In the genomic region with DNA sequence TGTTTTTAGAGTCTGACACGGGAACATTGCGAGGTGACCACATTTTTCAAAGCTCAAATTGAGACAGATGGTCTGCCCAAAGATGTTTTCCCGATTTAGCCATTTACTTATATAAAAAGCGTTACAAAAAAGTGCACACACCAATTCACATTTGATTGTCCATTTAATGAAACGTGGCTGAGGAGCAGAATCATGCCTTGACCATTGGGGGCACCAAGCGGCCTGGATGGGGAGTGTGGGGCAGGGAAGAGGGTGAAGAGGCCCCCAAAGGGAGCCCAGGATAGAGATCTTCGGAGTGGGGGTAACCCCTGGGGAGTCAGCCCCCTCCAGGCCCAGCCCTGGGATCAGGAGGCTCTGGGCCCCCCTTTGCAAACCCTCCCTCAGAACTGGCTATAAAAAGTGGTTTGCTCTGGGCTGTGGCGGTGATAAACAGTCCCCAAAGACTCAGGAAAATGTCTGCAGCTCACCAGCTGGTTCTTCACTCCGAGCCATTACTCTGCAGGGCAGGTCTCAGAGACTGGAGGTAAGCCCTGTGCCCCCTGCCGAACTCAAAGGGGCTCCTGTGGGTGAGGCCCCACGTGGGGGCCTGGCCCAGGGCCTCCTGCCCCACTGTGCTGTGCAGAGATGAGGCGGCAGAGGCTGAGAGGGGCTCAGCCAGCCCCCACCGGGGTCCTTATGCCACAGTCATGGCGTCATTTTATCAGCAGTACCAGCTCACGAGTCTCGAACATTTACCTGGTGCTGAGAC, we compare ENCODE assay signal across 19 cellular contexts.
DNase-seq lines count a peak whose midpoint lies in the region; ATAC-seq, FAIRE-seq and TF ChIP-seq lines count a peak whose summit lies in the region.
"Had no signal": no experiment of that assay in that cellular context is flagged by ENCODE, and none has a peak within 500 bp of the region (broad histone marks: within the 10 kb centered on the region; RNA-seq: fewer than 3 reads in every experiment).

No MANE protein-coding gene starts in this region.

- TF ChIP-seq EP300 in HepG2 (IDR thresholded peaks at IDR 0.05; ENCODE audit: low read depth in 2 of 2, low read length in 2 of 2), result no peak
- no peak for TF ChIP-seq EP300 in HepG2 (CRISPR knock-in tag; IDR thresholded peaks at IDR 0.05; ENCODE audit: borderline replicate concordance)

- H3K9me3 ChIP-seq in HepG2 (ENCODE audit: low read length), result peaks cover 8% of the 10 kb centered on the region; the same call in 1 of the 2 replicates
- H3K9me3 ChIP-seq: SJCRH30 had no signal

- H3K4me1 ChIP-seq in HepG2 (ENCODE audit: insufficient read depth, low read length), result no peaks in the 10 kb centered on the region
- H3K4me1 ChIP-seq: SJCRH30 had no signal

- H3K4me2 ChIP-seq in HepG2 (ENCODE audit: low read depth, low read length), result no peak overlapping the region

- in situ Hi-C loops in HepG2 (cut with HindIII; ENCODE audit: extremely low pct_ligation_motif_present, low pct_unique_long_range_greater_than_20kb), result no loop called here
- in situ Hi-C loops in GM13976 (cut with MboI; ENCODE audit: low sequenced_read_pairs, unreplicated experiment), result no loop called here

- no peaks in the 10 kb centered on the region for H3K79me2 ChIP-seq in HepG2 (ENCODE audit: insufficient read depth, low read length)

- no peak for TF ChIP-seq RAD21 in HepG2 (CRISPR knock-in tag; IDR thresholded peaks at IDR 0.05)

- H3K36me3 ChIP-seq in H7 (replicated peaks; ENCODE audit: control insufficient read depth, insufficient read depth, low read length) (no peaks in the 10 kb centered on the region), HepG2 (replicated peaks in 1 of 2; ENCODE audit: control insufficient read depth in 1 of 2, insufficient read depth in 2 of 2, low read length in 2 of 2) (no peaks in the 10 kb centered on the region)
- H3K36me3 ChIP-seq: SJCRH30 had no signal

- H3K9ac ChIP-seq in HepG2 (ENCODE audit: insufficient read depth, low read depth, low read length), result no peak overlapping the region

- intact Hi-C loops in HepG2 (cut with micrococcal nuclease; ENCODE audit: unreplicated experiment), result no loop called here

- TF ChIP-seq CTCF in HepG2 (CRISPR knock-in tag; IDR thresholded peaks at IDR 0.05) (0 out of 2 replicates have a peak, but pooled peaks have one; percentile 7), GM13976 (IDR thresholded peaks at IDR 0.05; ENCODE audit: borderline replicate concordance, control extremely low read depth, extremely low read depth, insufficient read depth, missing control alignments) (no peak)

- CTCF ChIA-PET in HepG2 (lab: Yijun Ruan, JAX; ENCODE audit: low intra/inter-chr PET ratio, low total read pairs), result no interaction called here

- no peak for FAIRE-seq in HepG2 (lab: Jason Lieb, UNC)
- FAIRE-seq: RCC 7860 had no signal

- H3K27me3 ChIP-seq in H7 (ENCODE audit: control insufficient read depth, insufficient read depth, low read length) (no peaks in the 10 kb centered on the region), HepG2 (ENCODE audit: control insufficient read depth in 1 of 2, insufficient read depth in 2 of 2, low read length in 2 of 2) (peaks cover 8 to 70% of the 10 kb centered on the region in 2 experiments)

- BruUV-seq in HepG2 (replicated peaks; lab: Mats Ljungman, UMichigan), result no TSS peak

- H2AFZ ChIP-seq in HepG2 (ENCODE audit: low read length), result no peak overlapping the region

- DNase-seq in H7 (peak; percentile 43), HepG2 (ENCODE audit: low spot score) (no peak), GM13976 (ENCODE audit: low spot score) (no peak), HuH-7 (ENCODE audit: low spot score) (no peak)
- no peak for DNase-seq in activated CD4-positive, alpha-beta T cell treated with anti-CD3 and anti-CD28 coated beads for 1 hour
- DNase-seq: Calu3; CD4-positive, alpha-beta memory T cell; GDM1; KG1; NCI-H1436 treated with DMSO at 0.1 percent for 48 hours; NCI-H2029; NCI-H2227 treated with DMSO at 0.1 percent for 48 hours; NCI-H510A treated with DMSO at 0.1 percent for 48 hours; NCI-H748 treated with DMSO at 0.1 percent for 48 hours; OCI-M1; SJCRH30 had no signal

- WGBS in HepG2 (ENCODE audit: low lambda C conversion rate), result 25% methylated on average over 12 of the region's 16 CpGs

- H3K27ac ChIP-seq in angular gyrus (ENCODE audit: low read depth, low read length) (peak overlapping the region; percentile 81), HepG2 (ENCODE audit: extremely low read length, insufficient read depth, low read length) (no peak overlapping the region), temporal lobe (ENCODE audit: low read depth, low read length) (peak overlapping the region; percentile 25)
- H3K27ac ChIP-seq: SJCRH30 had no signal

- TF ChIP-seq POLR2A in HepG2 (IDR thresholded peaks at IDR 0.05; ENCODE audit: insufficient read depth in 1 of 2, low read depth in 2 of 2, low read length in 2 of 2), result no peak

- no peak overlapping the region for H3K4me3 ChIP-seq in H7 (ENCODE audit: insufficient read depth, low read depth, low read length)
- H3K4me3 ChIP-seq in HepG2 (replicated peaks in 1 of 3; ENCODE audit: insufficient read depth in 1 of 3, low read depth in 2 of 3, low read length in 3 of 3), result no peak overlapping the region
- H3K4me3 ChIP-seq: SJCRH30 had no signal

- no peaks in the 10 kb centered on the region; the same call in 1 of the 2 replicates for H4K20me1 ChIP-seq in HepG2 (ENCODE audit: insufficient read depth, low read length)

- POLR2A ChIA-PET in HepG2 (lab: Yijun Ruan, JAX), result no interaction called here

- ATAC-seq in HepG2, result no peak

TF ChIP-seq in HepG2, 621 proteins besides CTCF, POLR2A, EP300 and RAD21 (continues in another document):
- TF ChIP-seq, protein P1, sequence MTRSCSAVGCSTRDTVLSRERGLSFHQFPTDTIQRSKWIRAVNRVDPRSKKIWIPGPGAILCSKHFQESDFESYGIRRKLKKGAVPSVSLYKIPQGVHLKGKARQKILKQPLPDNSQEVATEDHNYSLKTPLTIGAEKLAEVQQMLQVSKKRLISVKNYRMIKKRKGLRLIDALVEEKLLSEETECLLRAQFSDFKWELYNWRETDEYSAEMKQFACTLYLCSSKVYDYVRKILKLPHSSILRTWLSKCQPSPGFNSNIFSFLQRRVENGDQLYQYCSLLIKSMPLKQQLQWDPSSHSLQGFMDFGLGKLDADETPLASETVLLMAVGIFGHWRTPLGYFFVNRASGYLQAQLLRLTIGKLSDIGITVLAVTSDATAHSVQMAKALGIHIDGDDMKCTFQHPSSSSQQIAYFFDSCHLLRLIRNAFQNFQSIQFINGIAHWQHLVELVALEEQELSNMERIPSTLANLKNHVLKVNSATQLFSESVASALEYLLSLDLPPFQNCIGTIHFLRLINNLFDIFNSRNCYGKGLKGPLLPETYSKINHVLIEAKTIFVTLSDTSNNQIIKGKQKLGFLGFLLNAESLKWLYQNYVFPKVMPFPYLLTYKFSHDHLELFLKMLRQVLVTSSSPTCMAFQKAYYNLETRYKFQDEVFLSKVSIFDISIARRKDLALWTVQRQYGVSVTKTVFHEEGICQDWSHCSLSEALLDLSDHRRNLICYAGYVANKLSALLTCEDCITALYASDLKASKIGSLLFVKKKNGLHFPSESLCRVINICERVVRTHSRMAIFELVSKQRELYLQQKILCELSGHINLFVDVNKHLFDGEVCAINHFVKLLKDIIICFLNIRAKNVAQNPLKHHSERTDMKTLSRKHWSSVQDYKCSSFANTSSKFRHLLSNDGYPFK (CRISPR knock-in tag; IDR thresholded peaks at IDR 0.05; ENCODE audit: borderline replicate concordance), result no peak
- TF ChIP-seq, protein P2, sequence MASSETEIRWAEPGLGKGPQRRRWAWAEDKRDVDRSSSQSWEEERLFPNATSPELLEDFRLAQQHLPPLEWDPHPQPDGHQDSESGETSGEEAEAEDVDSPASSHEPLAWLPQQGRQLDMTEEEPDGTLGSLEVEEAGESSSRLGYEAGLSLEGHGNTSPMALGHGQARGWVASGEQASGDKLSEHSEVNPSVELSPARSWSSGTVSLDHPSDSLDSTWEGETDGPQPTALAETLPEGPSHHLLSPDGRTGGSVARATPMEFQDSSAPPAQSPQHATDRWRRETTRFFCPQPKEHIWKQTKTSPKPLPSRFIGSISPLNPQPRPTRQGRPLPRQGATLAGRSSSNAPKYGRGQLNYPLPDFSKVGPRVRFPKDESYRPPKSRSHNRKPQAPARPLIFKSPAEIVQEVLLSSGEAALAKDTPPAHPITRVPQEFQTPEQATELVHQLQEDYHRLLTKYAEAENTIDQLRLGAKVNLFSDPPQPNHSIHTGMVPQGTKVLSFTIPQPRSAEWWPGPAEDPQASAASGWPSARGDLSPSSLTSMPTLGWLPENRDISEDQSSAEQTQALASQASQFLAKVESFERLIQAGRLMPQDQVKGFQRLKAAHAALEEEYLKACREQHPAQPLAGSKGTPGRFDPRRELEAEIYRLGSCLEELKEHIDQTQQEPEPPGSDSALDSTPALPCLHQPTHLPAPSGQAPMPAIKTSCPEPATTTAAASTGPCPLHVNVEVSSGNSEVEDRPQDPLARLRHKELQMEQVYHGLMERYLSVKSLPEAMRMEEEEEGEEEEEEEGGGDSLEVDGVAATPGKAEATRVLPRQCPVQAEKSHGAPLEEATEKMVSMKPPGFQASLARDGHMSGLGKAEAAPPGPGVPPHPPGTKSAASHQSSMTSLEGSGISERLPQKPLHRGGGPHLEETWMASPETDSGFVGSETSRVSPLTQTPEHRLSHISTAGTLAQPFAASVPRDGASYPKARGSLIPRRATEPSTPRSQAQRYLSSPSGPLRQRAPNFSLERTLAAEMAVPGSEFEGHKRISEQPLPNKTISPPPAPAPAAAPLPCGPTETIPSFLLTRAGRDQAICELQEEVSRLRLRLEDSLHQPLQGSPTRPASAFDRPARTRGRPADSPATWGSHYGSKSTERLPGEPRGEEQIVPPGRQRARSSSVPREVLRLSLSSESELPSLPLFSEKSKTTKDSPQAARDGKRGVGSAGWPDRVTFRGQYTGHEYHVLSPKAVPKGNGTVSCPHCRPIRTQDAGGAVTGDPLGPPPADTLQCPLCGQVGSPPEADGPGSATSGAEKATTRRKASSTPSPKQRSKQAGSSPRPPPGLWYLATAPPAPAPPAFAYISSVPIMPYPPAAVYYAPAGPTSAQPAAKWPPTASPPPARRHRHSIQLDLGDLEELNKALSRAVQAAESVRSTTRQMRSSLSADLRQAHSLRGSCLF (CRISPR knock-in tag; IDR thresholded peaks at IDR 0.05; ENCODE audit: borderline replicate concordance), result no peak
- TF ChIP-seq, protein P3, sequence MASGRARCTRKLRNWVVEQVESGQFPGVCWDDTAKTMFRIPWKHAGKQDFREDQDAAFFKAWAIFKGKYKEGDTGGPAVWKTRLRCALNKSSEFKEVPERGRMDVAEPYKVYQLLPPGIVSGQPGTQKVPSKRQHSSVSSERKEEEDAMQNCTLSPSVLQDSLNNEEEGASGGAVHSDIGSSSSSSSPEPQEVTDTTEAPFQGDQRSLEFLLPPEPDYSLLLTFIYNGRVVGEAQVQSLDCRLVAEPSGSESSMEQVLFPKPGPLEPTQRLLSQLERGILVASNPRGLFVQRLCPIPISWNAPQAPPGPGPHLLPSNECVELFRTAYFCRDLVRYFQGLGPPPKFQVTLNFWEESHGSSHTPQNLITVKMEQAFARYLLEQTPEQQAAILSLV (CRISPR knock-in tag; IDR thresholded peaks at IDR 0.05; ENCODE audit: borderline replicate concordance), result no peak
- TF ChIP-seq MYNN (CRISPR knock-in tag; IDR thresholded peaks at IDR 0.05; ENCODE audit: low read depth), result no peak
